In genomic region chr20:46150982-46151381, GRCh38 we compare ENCODE assay signal across 30 cellular contexts. TPM values are rescaled to one million over a fixed set of nuclear protein-coding genes. Genes with fewer than 3 reads are reported as not detected.
A peak's percentile ranks its signal among the peaks of the same experiment; 100 is the strongest.
DNase-seq lines count a peak whose midpoint lies in the region; ATAC-seq, FAIRE-seq and TF ChIP-seq lines count a peak whose summit lies in the region.
"Had no signal": no experiment of that assay in that cellular context is flagged by ENCODE, and none has a peak within 500 bp of the region (broad histone marks: within the 10 kb centered on the region; RNA-seq: fewer than 3 reads in every experiment).

No MANE protein-coding gene starts in this region.

- FAIRE-seq in bronchial epithelial cell (lab: Jason Lieb, UNC): peak; percentile 43
- FAIRE-seq: A549, GM12891, GM19239, K562 had no signal

- H3K4me1 ChIP-seq in psoas muscle: no peaks in the 10 kb centered on the region
- H3K4me1 ChIP-seq: A549, Caco-2 had no signal

- H3K4me3 ChIP-seq in bronchial epithelial cell (ENCODE audit: low read depth, low read length) (no peak overlapping the region), psoas muscle (no peak overlapping the region)
- H3K4me3 ChIP-seq: A549, K562 had no signal

- peak in 9 of 14 donors; percentile 8 to 72 (median 31) for DNase-seq in C1 segment of cervical spinal cord (lab: John Stamatoyannopoulos, UW)
- no peak for DNase-seq in bronchial epithelial cell (ENCODE audit: low read depth)
- DNase-seq in medulla oblongata (ENCODE audit: extremely low spot score): peak; percentile 69
- DNase-seq in posterior vena cava (ENCODE audit: low spot score): peak; percentile 38
- DNase-seq in NCI-H2196 (lab: John Stamatoyannopoulos, UW; ENCODE audit: unreplicated experiment): no peak
- DNase-seq in NCI-H1092 (lab: John Stamatoyannopoulos, UW): no peak
- DNase-seq in psoas muscle: no peak
- DNase-seq: AML-193; Caco-2; CD8-positive, alpha-beta T cell; DMS79 treated with DMSO at 0.1 percent for 48 hours; GF-D8; H7; Kasumi-1; MV-4-11; NCI-H1417; NCI-H1694; NCI-H2029 treated with DMSO at 0.1 percent for 48 hours; NCI-H2171; NCI-H345; NCI-H524 treated with DMSO at 0.1 percent for 48 hours; NCI-H82; NK-92 treated with Interleukin-12 subunit alpha and Interleukin-12 subunit beta, amount 100 ng/mL, for 24 hours; PC-3 had no signal

- no peak overlapping the region for H3K27ac ChIP-seq in psoas muscle
- H3K27ac ChIP-seq: A549, C4-2B had no signal

- intact Hi-C loops in posterior vena cava (cut with DNase I) (no loop called here), psoas muscle (cut with DNase I) (loop anchor here in 1 of 2 donors (10.0 kb wide), 1 partner anchor 126 kb away; the partner anchor contains the start of gene SLC12A5)

- H3K36me3 ChIP-seq in bronchial epithelial cell (ENCODE audit: control insufficient read depth, insufficient read depth, low read length) (no peaks in the 10 kb centered on the region), psoas muscle (ENCODE audit: insufficient read depth in 1 of 2, low read depth in 1 of 2) (no peaks in the 10 kb centered on the region)

- no peak for ATAC-seq in psoas muscle
- ATAC-seq: CD8-positive, alpha-beta T cell; PC-3 had no signal

- no peak for TF ChIP-seq CTCF in bronchial epithelial cell (IDR thresholded peaks at IDR 0.05; ENCODE audit: insufficient read depth, low read length, severe bottlenecking)
- no peak for TF ChIP-seq CTCF in psoas muscle (IDR thresholded peaks at IDR 0.05)

- H3K9me3 ChIP-seq in psoas muscle: no peaks in the 10 kb centered on the region
- H3K9me3 ChIP-seq: A549, Caco-2 had no signal

- WGBS in psoas muscle, 3 donors: 20 to 42% (median 42%) methylated on average over 5 of the region's 5 CpGs

- H3K27me3 ChIP-seq in bronchial epithelial cell (ENCODE audit: control insufficient read depth, insufficient read depth, low read length) (peaks cover 1% of the 10 kb centered on the region), psoas muscle (ENCODE audit: insufficient read depth in 3 of 3, low read length in 2 of 3) (peaks cover 0 to 23% (median 3%) of the 10 kb centered on the region in 3 donors)

RNA-seq across cellular contexts. Expression of gene CD40, which starts 32.9 kb away (rescaled TPM):
- 4.7 and 6.5 TPM in 2 replicates for total RNA-seq in bronchial epithelial cell
- 10 to 100 TPM in 1 of 2 donors, 1 to 10 TPM in 1; 9.6 to 11.3 TPM for total RNA-seq in posterior vena cava
- total RNA-seq in psoas muscle: 1 to 10 TPM; 5.0 to 8.4 (median 7.6) TPM
- 10 to 100 TPM in 2 of 3 donors, 1 to 10 TPM in 1; 5.0 to 13.8 (median 10.9) TPM for polyA plus RNA-seq in psoas muscle
- total RNA-seq: Caco-2, M059J had no signal

Comparison
In these comparisons a context has a peak if more than half of its experiments do, and no peak if none do; other contexts are left out.
1. DNase-seq: peak in C1 segment of cervical spinal cord (9 of 14), medulla oblongata (single experiment) and posterior vena cava (single experiment); none in bronchial epithelial cell (single experiment), NCI-H2196 (single experiment), NCI-H1092 (single experiment) and psoas muscle (0 of 2).